In genomic region chr19:8240274-8241229, GRCh38 we compare ENCODE assay signal across 8 cellular contexts. TPM values are rescaled to one million over a fixed set of nuclear protein-coding genes. Genes with fewer than 3 reads are reported as not detected.
DNase-seq lines count a peak whose midpoint lies in the region; ATAC-seq and TF ChIP-seq lines count a peak whose summit lies in the region.

No MANE protein-coding gene starts in this region.

- ATAC-seq in HG02623 (IDR thresholded peaks at IDR 0.05; ENCODE audit: unreplicated experiment) = peak; percentile 61

- H3K4me1 Mint-ChIP-seq in neural crest cell = peaks cover 23% of the 10 kb centered on the region

- peak overlapping the region; percentile 4 for H3K27ac Mint-ChIP-seq in neural crest cell (ENCODE audit: unreplicated experiment)

- peaks cover 7% of the 10 kb centered on the region for H3K36me3 Mint-ChIP-seq in neural crest cell (ENCODE audit: low read depth)

- DNase-seq in EH (ENCODE audit: low read depth) (peak; percentile 79), NOMO-1 treated with DMSO at 0.1 percent for 48 hours (lab: John Stamatoyannopoulos, UW; ENCODE audit: unreplicated experiment) (peak; percentile 86), fibroblast of the aortic adventitia (ENCODE audit: low read depth) (peak; percentile 93), neural crest cell (ENCODE audit: low read depth, low spot score) (peak; percentile 54), stromal cell of bone marrow (ENCODE audit: low read depth) (peak; percentile 85), NCI-H510A treated with DMSO at 0.1 percent for 48 hours (lab: John Stamatoyannopoulos, UW) (no peak)
- peak; percentile 15 for DNase-seq in activated effector memory CD4-positive, alpha-beta T cell treated with Interleukin-2 at 50 U/mL for 16 hours

- TF ChIP-seq CTCF in fibroblast of the aortic adventitia (IDR thresholded peaks at IDR 0.05; ENCODE audit: insufficient read depth, low read length) (no peak), neural crest cell (conservative IDR thresholded peaks at IDR 0.05) (no peak)

- H3K27me3 Mint-ChIP-seq in neural crest cell (ENCODE audit: low read depth) = no peaks in the 10 kb centered on the region

- H3K4me3 ChIP-seq in fibroblast of the aortic adventitia (ENCODE audit: low read depth, low read length) = peak overlapping the region; percentile 35

- no peaks in the 10 kb centered on the region for H3K9me3 Mint-ChIP-seq in neural crest cell

- H3K4me3 Mint-ChIP-seq in neural crest cell = peak overlapping the region; percentile 32

RNA-seq across cellular contexts. Expression of gene CERS4, which starts 31.4 kb away (rescaled TPM):
- total RNA-seq in fibroblast of the aortic adventitia (ENCODE audit: low replicate concordance) = 2.1 and 14.1 TPM in 2 replicates
- total RNA-seq in neural crest cell = 30.0 and 31.3 TPM in 2 replicates
